ENCODE assay signal across 9 cellular contexts in the genomic region with DNA sequence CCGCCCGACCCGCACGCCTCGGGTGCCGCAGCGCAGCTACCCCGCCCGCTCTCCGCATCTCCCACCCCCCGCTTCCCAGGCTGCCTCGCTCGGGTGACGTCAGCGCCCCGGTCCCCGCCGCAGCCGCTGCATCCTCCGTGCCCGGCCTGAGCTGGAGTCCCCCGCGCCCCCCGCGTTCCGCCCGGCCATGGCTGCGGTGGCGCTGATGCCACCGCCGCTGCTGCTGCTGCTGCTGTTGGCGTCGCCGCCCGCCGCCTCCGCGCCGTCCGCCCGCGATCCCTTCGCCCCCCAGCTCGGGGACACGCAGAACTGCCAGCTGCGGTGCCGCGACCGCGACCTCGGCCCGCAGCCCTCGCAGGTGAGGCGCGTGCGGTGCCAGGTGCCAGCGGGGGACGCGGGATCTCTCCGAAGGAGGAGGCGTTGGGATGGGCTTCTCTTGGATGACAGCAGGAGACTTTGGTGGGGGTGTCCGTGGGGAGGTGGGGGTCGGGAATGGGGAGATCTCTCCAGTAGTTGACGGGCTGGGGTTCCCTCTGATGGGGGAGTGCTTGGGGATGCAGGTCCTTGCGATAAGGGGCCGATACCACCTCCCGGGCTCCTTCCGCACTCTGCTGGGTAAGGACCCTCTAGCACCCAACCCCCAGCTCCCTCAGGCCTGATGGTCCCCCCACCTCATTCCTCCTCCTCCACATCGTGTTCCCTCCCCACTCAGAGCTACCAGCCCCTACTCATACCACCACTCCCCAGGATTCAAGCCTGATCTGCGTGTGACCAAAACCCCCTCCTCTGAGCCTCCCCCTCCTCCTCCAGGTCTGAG. TPM values are rescaled to one million over a fixed set of nuclear protein-coding genes. Genes with fewer than 3 reads are reported as not detected.
A peak's percentile ranks its signal among the peaks of the same experiment; 100 is the strongest.
DNase-seq lines count a peak whose midpoint lies in the region; ATAC-seq and TF ChIP-seq lines count a peak whose summit lies in the region.
"Had no signal": no experiment of that assay in that cellular context is flagged by ENCODE, and none has a peak within 500 bp of the region (broad histone marks: within the 10 kb centered on the region; RNA-seq: fewer than 3 reads in every experiment).

A gene (plus strand): TSS at position 99 of the 817 bp plus-strand sequence. CDS start 89 bp downstream, at position 188.

- no peaks in the 10 kb centered on the region for H3K9me3 ChIP-seq in endodermal cell (ENCODE audit: control insufficient read depth, low read length)
- H3K9me3 ChIP-seq in neuronal stem cell (replicated peaks in 1 of 2; ENCODE audit: control insufficient read depth in 2 of 2, insufficient read depth in 1 of 2, low read depth in 1 of 2, low read length in 2 of 2) = peaks cover 0 to 10% of the 10 kb centered on the region in 2 donors

- peak within 1 kb of the TSS; percentile 99 for H2BK15ac ChIP-seq in neuronal stem cell (ENCODE audit: low read length)

- TF ChIP-seq CTCF in endodermal cell (conservative IDR thresholded peaks at IDR 0.05) = no peak

- peak within 1 kb of the TSS; percentile 97 for H3K18ac ChIP-seq in neuronal stem cell (ENCODE audit: low read length)

- H3K27me3 Mint-ChIP-seq in activated CD4-positive, alpha-beta T cell treated with anti-CD3 and anti-CD28 coated beads for 36 hours = peaks cover 64% of the 10 kb centered on the region
- peaks cover 91% of the 10 kb centered on the region for H3K27me3 Mint-ChIP-seq in endodermal cell (ENCODE audit: insufficient read depth)

- peak within 1 kb of the TSS; percentile 24 for H2BK120ac ChIP-seq in neuronal stem cell (ENCODE audit: low read depth, low read length)

- peak within 1 kb of the TSS; percentile 98 for H2AK5ac ChIP-seq in neuronal stem cell (ENCODE audit: low read depth, low read length)

- H3K27ac ChIP-seq in endodermal cell (ENCODE audit: low read depth, low read length) = no peak within 1 kb of the TSS
- no peak within 1 kb of the TSS for H3K27ac ChIP-seq in neuronal stem cell (replicated peaks; ENCODE audit: low read length)
- H3K27ac ChIP-seq: C4-2B had no signal

- H3K23ac ChIP-seq in neuronal stem cell (ENCODE audit: low read depth, low read length, poor library complexity) = peak within 1 kb of the TSS; percentile 73

- H2BK12ac ChIP-seq in neuronal stem cell (ENCODE audit: low read length) = peak within 1 kb of the TSS; percentile 41

- no peak within 1 kb of the TSS for H3K27ac Mint-ChIP-seq in activated CD4-positive, alpha-beta T cell treated with anti-CD3 and anti-CD28 coated beads for 36 hours
- no peak within 1 kb of the TSS for H3K27ac Mint-ChIP-seq in endodermal cell

- peak within 1 kb of the TSS; percentile 62 for H2BK5ac ChIP-seq in neuronal stem cell (ENCODE audit: low read length)

- CTCF ChIA-PET in activated CD4-positive, alpha-beta T cell treated with anti-CD3 and anti-CD28 coated beads for 36 hours (lab: Charles Lee) = no interaction called here

- H2AFZ ChIP-seq in neuronal stem cell (ENCODE audit: low read length) = peak within 1 kb of the TSS; percentile 99

- H3K9ac ChIP-seq in endodermal cell (ENCODE audit: extremely low read depth, low read length, poor library complexity, severe bottlenecking) = no peak within 1 kb of the TSS
- H3K9ac ChIP-seq in neuronal stem cell (ENCODE audit: low read depth, low read length, poor library complexity) = peak within 1 kb of the TSS; percentile 86

- POLR2A ChIA-PET in activated CD4-positive, alpha-beta T cell treated with anti-CD3 and anti-CD28 coated beads for 36 hours (lab: Charles Lee) = no interaction called here

- peak; percentile 53 for ATAC-seq in activated CD4-positive, alpha-beta T cell treated with anti-CD3 and anti-CD28 coated beads for 36 hours
- ATAC-seq in GM21723 (IDR thresholded peaks at IDR 0.05; ENCODE audit: unreplicated experiment) (no peak), GM21576 (IDR thresholded peaks at IDR 0.05; ENCODE audit: unreplicated experiment) (no peak)

- no peaks in the 10 kb centered on the region for H3K9me3 Mint-ChIP-seq in activated CD4-positive, alpha-beta T cell treated with anti-CD3 and anti-CD28 coated beads for 36 hours (ENCODE audit: low read depth)
- H3K9me3 Mint-ChIP-seq in endodermal cell = no peaks in the 10 kb centered on the region

- peak; percentile 26 for DNase-seq in NCI-H1105 treated with DMSO at 0.1 percent for 48 hours (lab: John Stamatoyannopoulos, UW)
- DNase-seq in NCI-H1105 (lab: John Stamatoyannopoulos, UW) = no peak
- peak; percentile 70 for DNase-seq in activated CD4-positive, alpha-beta T cell treated with anti-CD3 and anti-CD28 coated beads for 36 hours
- DNase-seq in endodermal cell = peak; percentile 75
- DNase-seq in neuronal stem cell (ENCODE audit: low spot score) = no peak
- DNase-seq in UCSD-AML1 (lab: John Stamatoyannopoulos, UW; ENCODE audit: unreplicated experiment) = no peak

- H3K36me3 Mint-ChIP-seq in activated CD4-positive, alpha-beta T cell treated with anti-CD3 and anti-CD28 coated beads for 36 hours (ENCODE audit: low read depth) = no peaks in the 10 kb centered on the region
- H3K36me3 Mint-ChIP-seq in endodermal cell (ENCODE audit: low read depth) = no peaks in the 10 kb centered on the region

- peaks cover 81% of the 10 kb centered on the region for H3K27me3 ChIP-seq in endodermal cell (ENCODE audit: control insufficient read depth, insufficient read depth, low read length, poor library complexity, severe bottlenecking)
- peaks cover 49 to 72% (median 67%) of the 10 kb centered on the region in 3 experiments for H3K27me3 ChIP-seq in neuronal stem cell (ENCODE audit: control insufficient read depth in 3 of 3, insufficient read depth in 3 of 3, low read depth in 1 of 3, low read length in 3 of 3)

- H3K4me2 ChIP-seq in neuronal stem cell (ENCODE audit: insufficient read depth, low read length, poor library complexity, severe bottlenecking) = peak within 1 kb of the TSS; percentile 96

- H3K4me1 Mint-ChIP-seq in activated CD4-positive, alpha-beta T cell treated with anti-CD3 and anti-CD28 coated beads for 36 hours = peaks cover 16% of the 10 kb centered on the region
- H3K4me1 Mint-ChIP-seq in endodermal cell = peaks cover 17% of the 10 kb centered on the region

- no peaks in the 10 kb centered on the region for H3K79me1 ChIP-seq in neuronal stem cell (ENCODE audit: low read depth, low read length)

- H4K91ac ChIP-seq in neuronal stem cell (ENCODE audit: low read depth, low read length, poor library complexity) = no peak within 1 kb of the TSS

- peak within 1 kb of the TSS; percentile 58 for H3K4me3 ChIP-seq in endodermal cell (ENCODE audit: low read length)
- peak within 1 kb of the TSS; percentile 48 to 85 for H3K4me3 ChIP-seq in neuronal stem cell (ENCODE audit: low read length in 2 of 2)

- H3K36me3 ChIP-seq in endodermal cell (ENCODE audit: control insufficient read depth, insufficient read depth, low read length) (no peaks in the 10 kb centered on the region), neuronal stem cell (replicated peaks in 1 of 2; ENCODE audit: control insufficient read depth in 2 of 2, insufficient read depth in 2 of 2, low read length in 2 of 2) (no peaks in the 10 kb centered on the region)

- H3K4me3 Mint-ChIP-seq in activated CD4-positive, alpha-beta T cell treated with anti-CD3 and anti-CD28 coated beads for 36 hours = peak within 1 kb of the TSS; percentile 57
- peak within 1 kb of the TSS; percentile 52 for H3K4me3 Mint-ChIP-seq in endodermal cell

- peak within 1 kb of the TSS; percentile 77 for H4K8ac ChIP-seq in neuronal stem cell (ENCODE audit: low read depth, low read length)

- H3K4ac ChIP-seq in neuronal stem cell (ENCODE audit: low read length) = no peak within 1 kb of the TSS

- 2 to 6% methylated on average over 10 to 70 of the region's 70 CpGs for WGBS in endodermal cell (ENCODE audit: insufficient coverage in 1 of 2, insufficient read length in 1 of 2), 2 experiments
- no CpG with 5 or more reads among the region's 70 CpGs for WGBS in neuronal stem cell (ENCODE audit: extremely low coverage in 2 of 2, insufficient read length in 2 of 2, insufficient replicate concordance in 1 of 2), 2 donors

- intact Hi-C loops in activated CD4-positive, alpha-beta T cell treated with anti-CD3 and anti-CD28 coated beads for 36 hours (cut with DNase I, micrococcal nuclease) = loop anchor here in 1 of 2 experiments (1.0 kb wide), 1 partner anchor 177 kb away; no protein-coding TSS in a partner anchor

- H3K14ac ChIP-seq in neuronal stem cell (ENCODE audit: low read length) = peak within 1 kb of the TSS; percentile 66

- H3K4me1 ChIP-seq in endodermal cell (ENCODE audit: control insufficient read depth, insufficient read depth, low read length) (peaks cover 6% of the 10 kb centered on the region), neuronal stem cell (ENCODE audit: control insufficient read depth in 2 of 2, insufficient read depth in 1 of 2, low read depth in 1 of 2, low read length in 2 of 2) (peaks cover 21 to 33% of the 10 kb centered on the region in 2 donors)

RNA-seq across cellular contexts. Expression of the gene that starts here (rescaled TPM):
- total RNA-seq in activated CD4-positive, alpha-beta T cell treated with anti-CD3 and anti-CD28 coated beads for 36 hours = under 1 TPM in 1 of 2 experiments, not detected in 1; 0.11 TPM
- 1 to 10 TPM; 5.0 to 7.2 TPM for total RNA-seq in endodermal cell
- polyA plus RNA-seq in endodermal cell (2013, experiment 1 of 2) = 14.1 TPM
- polyA plus RNA-seq in endodermal cell (2013, experiment 2 of 2) = 12.5 TPM
- polyA plus RNA-seq in neuronal stem cell (2013, experiment 1 of 2) = 7.1 TPM
- 6.4 TPM for polyA plus RNA-seq in neuronal stem cell (2013, experiment 2 of 2)

Comparison
In these comparisons a context has a peak if more than half of its experiments do, and no peak if none do; other contexts are left out.
1. RNA of the gene that starts here (total RNA-seq): 5.0 to 7.2 TPM in endodermal cell; 0.11 TPM in activated CD4-positive, alpha-beta T cell treated with anti-CD3 and anti-CD28 coated beads for 36 hours; every median in the first group is over 4 times any median in the second.
2. DNase-seq: peak in NCI-H1105 treated with DMSO at 0.1 percent for 48 hours (single experiment) and endodermal cell (single experiment); none in NCI-H1105 (single experiment), neuronal stem cell (single experiment) and UCSD-AML1 (single experiment).
3. Peak in DNase-seq and ATAC-seq in activated CD4-positive, alpha-beta T cell treated with anti-CD3 and anti-CD28 coated beads for 36 hours; RNA of the gene not detected or under 1 TPM.